In the genomic region with DNA sequence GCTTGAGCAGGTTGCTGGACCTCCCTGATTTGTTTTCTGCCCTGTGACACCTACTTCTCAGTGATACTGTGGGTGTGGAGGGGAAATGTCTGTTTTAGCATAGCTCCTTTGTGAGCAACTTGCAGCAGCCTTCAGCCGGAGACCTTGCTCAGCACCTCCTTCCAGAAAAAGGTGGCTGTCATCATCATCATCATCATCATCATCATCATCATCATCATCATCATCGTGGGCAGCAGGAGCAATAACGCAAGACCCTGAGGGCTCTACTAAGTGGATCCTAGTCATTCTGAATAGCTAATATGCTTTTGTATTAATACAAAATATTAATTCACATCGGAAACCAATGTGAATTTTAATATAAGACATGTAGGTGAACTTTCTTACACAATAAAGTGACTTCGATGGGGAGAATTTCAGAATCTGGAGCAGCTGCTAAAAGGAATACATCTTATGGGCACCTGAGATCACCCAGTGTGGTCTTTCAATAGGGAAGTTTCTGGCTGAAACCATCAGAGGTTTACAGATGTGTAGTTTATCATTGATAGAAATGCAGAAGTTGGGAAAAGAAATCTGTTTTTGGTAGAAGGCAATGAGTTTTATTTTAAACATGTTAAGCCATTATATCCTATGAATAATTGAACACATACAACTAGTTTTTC, we compare ENCODE assay signal across 22 cellular contexts. TPM values are rescaled to one million over a fixed set of nuclear protein-coding genes. Genes with fewer than 3 reads are reported as not detected.
DNase-seq lines count a peak whose midpoint lies in the region; ATAC-seq and TF ChIP-seq lines count a peak whose summit lies in the region.
"Had no signal": no experiment of that assay in that cellular context is flagged by ENCODE, and none has a peak within 500 bp of the region (broad histone marks: within the 10 kb centered on the region; RNA-seq: fewer than 3 reads in every experiment).

No MANE protein-coding gene starts in this region.

- H3K27me3 Mint-ChIP-seq in natural killer cell (ENCODE audit: low read depth in 2 of 2) = peaks cover 0 to 8% of the 10 kb centered on the region in 2 donors

- H3K4me3 Mint-ChIP-seq in natural killer cell = no peak overlapping the region
- H3K4me3 Mint-ChIP-seq: activated CD8-positive, alpha-beta T cell treated with anti-CD3 and anti-CD28 coated beads, Interleukin-2, amount 10 ng/mL, durations not matched to agents 7 days and 5 days; activated naive CD8-positive, alpha-beta T cell treated with anti-CD3 and anti-CD28 coated beads, Interleukin-2, amount 10 ng/mL, durations not matched to agents 7 days and 5 days; activated T-helper 1 cell treated with anti-CD3 and anti-CD28 coated beads, Interleukin-12 subunit alpha, Interleukin-12 subunit beta, Interleukin-2, Interleukin-4 antibody, amounts not matched to agents 30 ng/mL and 10 ng/mL and 1 ng/mL, durations not matched to agents 14 hours and 24 hours and 36 hours; HFFc6 had no signal

- H3K4me1 Mint-ChIP-seq in natural killer cell = no peaks in the 10 kb centered on the region

- H3K9me3 Mint-ChIP-seq in natural killer cell = no peaks in the 10 kb centered on the region
- H3K9me3 Mint-ChIP-seq: activated naive CD8-positive, alpha-beta T cell treated with anti-CD3 and anti-CD28 coated beads, Interleukin-2, amount 10 ng/mL, durations not matched to agents 7 days and 5 days; activated T-helper 1 cell treated with anti-CD3 and anti-CD28 coated beads, Interleukin-12 subunit alpha, Interleukin-12 subunit beta, Interleukin-2, Interleukin-4 antibody, amounts not matched to agents 30 ng/mL and 10 ng/mL and 1 ng/mL, durations not matched to agents 14 hours and 24 hours and 36 hours; HFFc6 had no signal

- intact Hi-C loops in posterior vena cava (cut with DNase I) (no loop called here), natural killer cell (cut with micrococcal nuclease) (no loop called here)

- no peak overlapping the region for H3K27ac Mint-ChIP-seq in natural killer cell
- H3K27ac Mint-ChIP-seq: activated CD8-positive, alpha-beta T cell treated with anti-CD3 and anti-CD28 coated beads, Interleukin-2, amount 10 ng/mL, durations not matched to agents 7 days and 5 days; activated naive CD8-positive, alpha-beta T cell treated with anti-CD3 and anti-CD28 coated beads, Interleukin-2, amount 10 ng/mL, durations not matched to agents 7 days and 5 days; activated T-helper 1 cell treated with anti-CD3 and anti-CD28 coated beads, Interleukin-12 subunit alpha, Interleukin-12 subunit beta, Interleukin-2, Interleukin-4 antibody, amounts not matched to agents 30 ng/mL and 10 ng/mL and 1 ng/mL, durations not matched to agents 14 hours and 24 hours and 36 hours; HFFc6 had no signal

- no peak for DNase-seq in posterior vena cava (ENCODE audit: low spot score)
- no peak for DNase-seq in NCI-H1048 (lab: John Stamatoyannopoulos, UW)
- no peak for DNase-seq in natural killer cell
- DNase-seq: activated CD8-positive, alpha-beta T cell treated with anti-CD3 and anti-CD28 coated beads, Interleukin-2, amount 10 ng/mL, durations not matched to agents 7 days and 5 days; activated naive CD8-positive, alpha-beta T cell treated with anti-CD3 and anti-CD28 coated beads, Interleukin-2, amount 10 ng/mL, durations not matched to agents 7 days and 5 days; cortex of kidney; foreskin fibroblast; GDM1; HFFc6; left cardiac atrium; midbrain; stimulated activated naive CD4-positive, alpha-beta T cell treated with Interleukin-2 at 50 U/mL for 16 hours; transverse colon had no signal

- TF ChIP-seq POLR2A in GM18505 (IDR thresholded peaks at IDR 0.05; ENCODE audit: borderline replicate concordance, extremely low read depth, insufficient read depth, insufficient read length) = no peak

- ATAC-seq in GM18505 (IDR thresholded peaks at IDR 0.05; ENCODE audit: unreplicated experiment) (peak; percentile 56), GM19397 (IDR thresholded peaks at IDR 0.05; ENCODE audit: unreplicated experiment) (peak; percentile 56), HG02623 (IDR thresholded peaks at IDR 0.05; ENCODE audit: unreplicated experiment) (peak; percentile 51), HG03432 (IDR thresholded peaks at IDR 0.05; ENCODE audit: unreplicated experiment) (peak; percentile 51), natural killer cell (no peak), GM18868 (IDR thresholded peaks at IDR 0.05; ENCODE audit: unreplicated experiment) (no peak)
- ATAC-seq: activated CD8-positive, alpha-beta T cell treated with anti-CD3 and anti-CD28 coated beads, Interleukin-2, amount 10 ng/mL, durations not matched to agents 7 days and 5 days; left cardiac atrium; Right ventricle myocardium inferior had no signal

- no peak for TF ChIP-seq CTCF in natural killer cell (IDR thresholded peaks at IDR 0.05)

- H3K36me3 Mint-ChIP-seq in natural killer cell = no peaks in the 10 kb centered on the region
- H3K36me3 Mint-ChIP-seq: activated naive CD8-positive, alpha-beta T cell treated with anti-CD3 and anti-CD28 coated beads, Interleukin-2, amount 10 ng/mL, durations not matched to agents 7 days and 5 days had no signal

RNA-seq across cellular contexts. Expression of a gene that starts 8.6 kb away (rescaled TPM):
- total RNA-seq in posterior vena cava (not detected), natural killer cell (not detected)
- total RNA-seq: A172; activated CD8-positive, alpha-beta T cell treated with anti-CD3 and anti-CD28 coated beads, Interleukin-2, amount 10 ng/mL, durations not matched to agents 7 days and 5 days; activated naive CD8-positive, alpha-beta T cell treated with anti-CD3 and anti-CD28 coated beads, Interleukin-2, amount 10 ng/mL, durations not matched to agents 7 days and 5 days; activated T-helper 1 cell treated with anti-CD3 and anti-CD28 coated beads, Interleukin-12 subunit alpha, Interleukin-12 subunit beta, Interleukin-2, Interleukin-4 antibody, amounts not matched to agents 30 ng/mL and 10 ng/mL and 1 ng/mL, durations not matched to agents 14 hours and 24 hours and 36 hours; HFFc6; left cardiac atrium; M059J; Right ventricle myocardium inferior; transverse colon had no signal

RNA-seq across cellular contexts. Expression of a gene that starts 54.3 kb away (rescaled TPM):
- total RNA-seq in posterior vena cava = 10 to 100 TPM; 17.1 to 20.0 TPM
- total RNA-seq in natural killer cell = 10 to 100 TPM in 2 of 3 donors, 1 to 10 TPM in 1; 8.7 to 16.2 (median 13.5) TPM

Comparison
In these comparisons a context has a peak if more than half of its experiments do, and no peak if none do; other contexts are left out.
1. ATAC-seq: peak in GM18505 (single experiment), GM19397 (single experiment), HG02623 (single experiment) and HG03432 (single experiment); none in natural killer cell (0 of 3) and GM18868 (single experiment).